In genomic region chr18:70135604-70136003, GRCh38 we compare ENCODE assay signal across 20 cellular contexts.
DNase-seq lines count a peak whose midpoint lies in the region; ATAC-seq and TF ChIP-seq lines count a peak whose summit lies in the region.
"Had no signal": no experiment of that assay in that cellular context is flagged by ENCODE, and none has a peak within 500 bp of the region (broad histone marks: within the 10 kb centered on the region; RNA-seq: fewer than 3 reads in every experiment).

No MANE protein-coding gene starts in this region.

- H3K36me3 ChIP-seq in GM23248 (ENCODE audit: low read depth) (no peaks in the 10 kb centered on the region; the same call in 1 of the 2 replicates), OCI-LY3 (replicated peaks; ENCODE audit: low read depth, low read length) (peaks cover 39% of the 10 kb centered on the region)
- H3K36me3 ChIP-seq: pancreas had no signal

- peaks cover 21% of the 10 kb centered on the region for H3F3A ChIP-seq in GM23248 (ENCODE audit: insufficient read depth)

- no peak overlapping the region for H3K27ac ChIP-seq in GM23248
- H3K27ac ChIP-seq in OCI-LY3 (ENCODE audit: low read length), result peak overlapping the region; percentile 48
- H3K27ac ChIP-seq: pancreas, SJSA1, uterus had no signal

- H3K9me3 Mint-ChIP-seq in CD14-positive monocyte, result peaks cover 0 to 2% (median 0%) of the 10 kb centered on the region in 7 donors
- H3K9me3 Mint-ChIP-seq: activated CD4-positive, alpha-beta T cell treated with anti-CD3 and anti-CD28 coated beads, Interleukin-2, amount 10 ng/mL, durations not matched to agents 7 days and 5 days; central memory CD8-positive, alpha-beta T cell had no signal

- H3K4me1 Mint-ChIP-seq in CD14-positive monocyte, result peaks cover 8% of the 10 kb centered on the region
- H3K4me1 Mint-ChIP-seq: activated CD4-positive, alpha-beta T cell treated with anti-CD3 and anti-CD28 coated beads, Interleukin-2, amount 10 ng/mL, durations not matched to agents 7 days and 5 days; central memory CD8-positive, alpha-beta T cell had no signal

- no peaks in the 10 kb centered on the region for H3K27me3 Mint-ChIP-seq in CD14-positive monocyte (ENCODE audit: low read depth in 3 of 3)
- H3K27me3 Mint-ChIP-seq: activated CD4-positive, alpha-beta T cell treated with anti-CD3 and anti-CD28 coated beads, Interleukin-2, amount 10 ng/mL, durations not matched to agents 7 days and 5 days; central memory CD8-positive, alpha-beta T cell had no signal

- H3K4me2 ChIP-seq in GM23248 (ENCODE audit: unreplicated experiment), result no peak overlapping the region
- peak overlapping the region; percentile 40 for H3K4me2 ChIP-seq in OCI-LY3 (ENCODE audit: low read length)

- H3K36me3 Mint-ChIP-seq in CD14-positive monocyte, result peaks cover 12 to 19% of the 10 kb centered on the region in 2 donors

- H2AFZ ChIP-seq in GM23248 (peak overlapping the region; percentile 55), OCI-LY3 (ENCODE audit: low read depth, low read length) (no peak overlapping the region)

- H4K20me1 ChIP-seq in GM23248 (ENCODE audit: insufficient read depth) (no peaks in the 10 kb centered on the region), OCI-LY3 (ENCODE audit: insufficient read depth, low read length) (no peaks in the 10 kb centered on the region)

- H3K4me1 ChIP-seq in GM23248 (ENCODE audit: insufficient read depth) (peaks cover 29% of the 10 kb centered on the region), OCI-LY3 (ENCODE audit: low read length) (peaks cover 19% of the 10 kb centered on the region)
- H3K4me1 ChIP-seq: pancreas, uterus had no signal

- H3K9me2 ChIP-seq in GM23248 (ENCODE audit: insufficient read depth), result no peaks in the 10 kb centered on the region

- no peak for ATAC-seq in HG02885 (IDR thresholded peaks at IDR 0.05; ENCODE audit: poor library complexity, unreplicated experiment)
- ATAC-seq in GM18517 (IDR thresholded peaks at IDR 0.05; ENCODE audit: unreplicated experiment), result no peak
- ATAC-seq: pancreas had no signal

- DNase-seq in CD14-positive monocyte (ENCODE audit: low spot score) (no peak), GM23248 (peak; percentile 5), medulla oblongata (ENCODE audit: extremely low spot score) (peak; percentile 53), GM03348 (ENCODE audit: low spot score) (no peak), UCSD-AML1 (lab: John Stamatoyannopoulos, UW; ENCODE audit: unreplicated experiment) (no peak)
- DNase-seq: activated CD4-positive, alpha-beta T cell treated with anti-CD3 and anti-CD28 coated beads, Interleukin-2, amount 10 ng/mL, durations not matched to agents 7 days and 5 days; activated naive CD4-positive, alpha-beta T cell treated with Interleukin-2 at 50 U/mL for 16 hours; anterior cingulate cortex; MG63; NCI-H2029; pancreas; stimulated activated CD4-positive, alpha-beta T cell treated with anti-CD3 and anti-CD28 coated beads, Interleukin-2, amount 100 ng/mL, for 24 hours; T1000; uterus had no signal

- no peak overlapping the region for H3K4me3 Mint-ChIP-seq in CD14-positive monocyte
- H3K4me3 Mint-ChIP-seq: activated CD4-positive, alpha-beta T cell treated with anti-CD3 and anti-CD28 coated beads, Interleukin-2, amount 10 ng/mL, durations not matched to agents 7 days and 5 days; central memory CD8-positive, alpha-beta T cell had no signal

- in situ Hi-C loops in GM23248 (cut with MboI), result no loop called here

- no peak overlapping the region for H3K9ac ChIP-seq in GM23248
- no peak overlapping the region for H3K9ac ChIP-seq in OCI-LY3 (ENCODE audit: low read length)

- H3K9me3 ChIP-seq in GM23248 (ENCODE audit: low read depth), result no peaks in the 10 kb centered on the region
- no peaks in the 10 kb centered on the region for H3K9me3 ChIP-seq in OCI-LY3 (ENCODE audit: insufficient read depth, low read length)
- H3K9me3 ChIP-seq: MG63, pancreas, SJSA1, uterus had no signal

- no peaks in the 10 kb centered on the region for H3K27me3 ChIP-seq in GM23248 (replicated peaks; ENCODE audit: insufficient read depth)
- no peaks in the 10 kb centered on the region for H3K27me3 ChIP-seq in OCI-LY3 (ENCODE audit: low read depth, low read length)
- H3K27me3 ChIP-seq: MG63, pancreas, SJSA1, uterus had no signal

- intact Hi-C loops in CD14-positive monocyte (cut with micrococcal nuclease), result no loop called here

- no peak for TF ChIP-seq CTCF in CD14-positive monocyte (IDR thresholded peaks at IDR 0.05)
- no peak for TF ChIP-seq CTCF in OCI-LY3 (IDR thresholded peaks at IDR 0.05; ENCODE audit: low read depth, low read length)

- H3K79me2 ChIP-seq in GM23248 (ENCODE audit: insufficient read depth) (no peaks in the 10 kb centered on the region), OCI-LY3 (ENCODE audit: low read length) (no peaks in the 10 kb centered on the region)

- H3K27ac Mint-ChIP-seq in CD14-positive monocyte, result peak overlapping the region in 5 of 7 donors; percentile 27 to 77 (median 34)
- H3K27ac Mint-ChIP-seq: activated CD4-positive, alpha-beta T cell treated with anti-CD3 and anti-CD28 coated beads, Interleukin-2, amount 10 ng/mL, durations not matched to agents 7 days and 5 days had no signal

- WGBS in GM23248 (ENCODE audit: low coverage in 1 of 2, low lambda C conversion rate in 2 of 2, missing lambda C conversion rate in 2 of 2), 2 experiments, result 76 to 84% methylated on average over 2 of the region's 2 CpGs

- H3K4me3 ChIP-seq in GM23248 (no peak overlapping the region), OCI-LY3 (ENCODE audit: low read length) (0 out of 2 replicates have a peak overlapping the region, but pooled peaks have one; percentile 1)
- H3K4me3 ChIP-seq: lung, MG63, pancreas, SJSA1, uterus had no signal

Comparison
In these comparisons a context has a peak if more than half of its experiments do, and no peak if none do; other contexts are left out.
1. DNase-seq: peak in GM23248 (single experiment) and medulla oblongata (single experiment); none in CD14-positive monocyte (single experiment), GM03348 (single experiment) and UCSD-AML1 (single experiment).